17 cellular contexts compared by ENCODE assay signal in the genomic region with DNA sequence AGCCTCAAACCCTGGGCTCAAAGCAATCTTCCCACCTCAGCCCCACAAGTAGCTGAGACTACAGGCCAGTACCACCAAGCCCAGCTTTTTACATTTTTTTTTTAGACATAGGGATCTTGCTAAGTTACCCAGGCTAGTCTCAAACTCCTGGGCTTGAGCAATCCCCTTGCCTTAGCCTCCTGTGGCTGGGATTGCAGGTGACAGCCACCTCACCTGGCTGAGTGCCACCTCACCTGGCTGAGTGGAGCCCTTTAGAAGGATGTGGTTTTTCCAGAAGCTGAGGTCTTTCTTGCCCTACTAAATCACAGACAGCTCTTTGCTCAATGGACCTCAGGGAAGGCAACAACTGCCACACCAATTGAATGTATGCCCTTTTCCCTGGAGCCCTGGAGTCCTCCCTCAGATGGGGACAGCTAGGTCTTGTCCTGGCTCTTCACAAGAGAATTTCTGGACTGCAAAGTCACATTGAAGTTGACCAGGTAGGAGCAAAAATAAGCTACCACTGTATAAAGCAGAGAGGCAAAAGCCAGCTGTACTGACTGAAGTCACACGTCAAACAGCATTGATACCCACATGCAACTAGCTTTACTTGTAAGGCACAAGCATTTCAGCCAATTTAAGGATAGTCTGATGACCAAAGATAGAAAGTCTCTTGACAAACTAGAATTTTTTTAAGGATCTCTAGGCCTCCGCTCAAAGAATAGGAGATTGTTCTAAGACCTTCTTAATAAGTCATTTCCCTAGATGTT. TPM values are rescaled to one million over a fixed set of nuclear protein-coding genes. Genes with fewer than 3 reads are reported as not detected.
"Had no signal": no experiment of that assay in that cellular context is flagged by ENCODE, and none has a peak within 500 bp of the region (broad histone marks: within the 10 kb centered on the region; RNA-seq: fewer than 3 reads in every experiment).

No MANE protein-coding gene starts in this region.

- H3K27ac ChIP-seq: hepatocyte, parathyroid adenoma, right atrium auricular region, transverse colon had no signal

- DNase-seq: activated CD4-positive, alpha-beta T cell treated with anti-CD3 and anti-CD28 coated beads, Interleukin-2, amount 50 U/mL, for 4 hours; activated effector memory CD4-positive, alpha-beta T cell treated with Interleukin-2 at 50 U/mL for 16 hours; activated T-cell treated with anti-CD3 and anti-CD28 coated beads, Interleukin-2, amount 50 U/mL, for 1 hour; cerebellar nuclear complex; dermis blood vessel endothelial cell; kidney; left ventricle myocardium superior; mesenchymal stem cell; nephron progenitor cell; substantia nigra; T-helper 2 cell; transverse colon had no signal

- H3K4me1 ChIP-seq: parathyroid adenoma, right atrium auricular region, transverse colon had no signal

- H3K36me3 ChIP-seq: right atrium auricular region, transverse colon had no signal

- H3K9me3 ChIP-seq: right atrium auricular region, transverse colon had no signal

- ATAC-seq: left ventricle myocardium superior had no signal

- H3K4me3 ChIP-seq: hepatocyte, right atrium auricular region, smooth muscle cell, transverse colon had no signal

RNA-seq across cellular contexts. Expression of gene PDX1, which starts 14.0 kb away (rescaled TPM):
- total RNA-seq: activated naive CD4-positive, alpha-beta T cell treated with anti-CD3 and anti-CD28 coated beads, Interleukin-2, amount 50 U/mL, for 72 hours; dermis blood vessel endothelial cell; kidney; left ventricle myocardium superior; right atrium auricular region; smooth muscle cell had no signal

RNA-seq across cellular contexts. Expression of gene CDX2, which starts 35.4 kb away (rescaled TPM):
- total RNA-seq: activated naive CD4-positive, alpha-beta T cell treated with anti-CD3 and anti-CD28 coated beads, Interleukin-2, amount 50 U/mL, for 72 hours; dermis blood vessel endothelial cell; kidney; left ventricle myocardium superior; right atrium auricular region had no signal

RNA-seq across cellular contexts. Expression of gene URAD, which starts 54.7 kb away (rescaled TPM):
- total RNA-seq: activated naive CD4-positive, alpha-beta T cell treated with anti-CD3 and anti-CD28 coated beads, Interleukin-2, amount 50 U/mL, for 72 hours; dermis blood vessel endothelial cell; kidney; left ventricle myocardium superior; right atrium auricular region; smooth muscle cell had no signal
